ENCODE assay signal across 28 cellular contexts in genomic region chr14:33903369-33903768, GRCh38.
"Had no signal": no experiment of that assay in that cellular context is flagged by ENCODE, and none has a peak within 500 bp of the region (broad histone marks: within the 10 kb centered on the region; RNA-seq: fewer than 3 reads in every experiment).

No MANE protein-coding gene starts in this region.

- H3K9me3 ChIP-seq: stomach, suprapubic skin, testis, thoracic aorta, tibial artery, tibial nerve, transverse colon, upper lobe of left lung, upper lobe of right lung, uterus, vagina had no signal

- ATAC-seq: stimulated activated effector memory CD8-positive, alpha-beta T cell treated with anti-CD3 and anti-CD28 coated beads, Interleukin-12 subunit alpha, Interleukin-12 subunit beta, amount 100 ng/mL, for 72 hours; stimulated activated memory B cell treated with anti-CD40 and anti-IgM and Interleukin-4, amounts not matched to agents 10 μg/mL and 1 μg/mL and 100 μg/mL, for 72 hours; stimulated activated naive B cell treated with anti-CD40 and anti-IgM and Interleukin-4, amounts not matched to agents 10 μg/mL and 1 μg/mL and 100 μg/mL, for 72 hours; stimulated activated naive CD8-positive, alpha-beta T cell treated with anti-CD3 and anti-CD28 coated beads, Interleukin-15, amount 100 ng/mL, for 72 hours; stimulated activated naive CD8-positive, alpha-beta T cell treated with anti-CD3 and anti-CD28 coated beads, Interleukin-15, Interleukin-2, amounts not matched to agents 100 U/mL and 50 U/mL, for 24 hours; upper lobe of right lung had no signal

- H3K36me3 Mint-ChIP-seq: stimulated activated effector memory CD8-positive, alpha-beta T cell treated with anti-CD3 and anti-CD28 coated beads, Interleukin-12 subunit alpha, Interleukin-12 subunit beta, amount 100 ng/mL, for 72 hours; stimulated activated memory B cell treated with anti-CD40 and anti-IgM and Interleukin-4, amounts not matched to agents 10 μg/mL and 1 μg/mL and 100 μg/mL, for 72 hours; stimulated activated naive B cell treated with anti-CD40 and anti-IgM and Interleukin-4, amounts not matched to agents 10 μg/mL and 1 μg/mL and 100 μg/mL, for 72 hours; type B pancreatic cell had no signal

- FAIRE-seq: urothelium cell line had no signal

- H3K9me3 Mint-ChIP-seq: stimulated activated naive B cell treated with anti-CD40 and anti-IgM and Interleukin-4, amounts not matched to agents 10 μg/mL and 1 μg/mL and 100 μg/mL, for 72 hours; stimulated activated naive CD8-positive, alpha-beta T cell treated with anti-CD3 and anti-CD28 coated beads, Interleukin-15, amount 100 ng/mL, for 72 hours; stimulated activated naive CD8-positive, alpha-beta T cell treated with anti-CD3 and anti-CD28 coated beads, Interleukin-15, Interleukin-2, amounts not matched to agents 100 ng/mL and 50 ng/mL, for 24 hours had no signal

- H3K27me3 ChIP-seq: stomach, suprapubic skin, testis, tibial nerve, transverse colon, upper lobe of left lung, upper lobe of right lung, uterus, vagina had no signal

- H3K27ac ChIP-seq: stomach, suprapubic skin, testis, thoracic aorta, tibial artery, tibial nerve, transverse colon, upper lobe of left lung, upper lobe of right lung, uterus, vagina had no signal

- H3K27ac Mint-ChIP-seq: stimulated activated effector memory CD8-positive, alpha-beta T cell treated with anti-CD3 and anti-CD28 coated beads, Interleukin-12 subunit alpha, Interleukin-12 subunit beta, amount 100 ng/mL, for 72 hours; stimulated activated memory B cell treated with anti-CD40 and anti-IgM and Interleukin-4, amounts not matched to agents 10 μg/mL and 1 μg/mL and 100 μg/mL, for 72 hours; stimulated activated naive B cell treated with anti-CD40 and anti-IgM and Interleukin-4, amounts not matched to agents 10 μg/mL and 1 μg/mL and 100 μg/mL, for 72 hours; stimulated activated naive CD8-positive, alpha-beta T cell treated with anti-CD3 and anti-CD28 coated beads, Interleukin-15, amount 100 ng/mL, for 72 hours; stimulated activated naive CD8-positive, alpha-beta T cell treated with anti-CD3 and anti-CD28 coated beads, Interleukin-15, Interleukin-2, amounts not matched to agents 100 ng/mL and 50 ng/mL, for 24 hours; type B pancreatic cell had no signal

- H3K4me3 Mint-ChIP-seq: stimulated activated effector memory CD8-positive, alpha-beta T cell treated with anti-CD3 and anti-CD28 coated beads, Interleukin-12 subunit alpha, Interleukin-12 subunit beta, amount 100 ng/mL, for 72 hours; stimulated activated memory B cell treated with anti-CD40 and anti-IgM and Interleukin-4, amounts not matched to agents 10 μg/mL and 1 μg/mL and 100 μg/mL, for 72 hours; stimulated activated naive B cell treated with anti-CD40 and anti-IgM and Interleukin-4, amounts not matched to agents 10 μg/mL and 1 μg/mL and 100 μg/mL, for 72 hours; stimulated activated naive CD8-positive, alpha-beta T cell treated with anti-CD3 and anti-CD28 coated beads, Interleukin-15, amount 100 ng/mL, for 72 hours; stimulated activated naive CD8-positive, alpha-beta T cell treated with anti-CD3 and anti-CD28 coated beads, Interleukin-15, Interleukin-2, amounts not matched to agents 100 ng/mL and 50 ng/mL, for 24 hours; type B pancreatic cell had no signal

- H3K4me1 ChIP-seq: stomach, suprapubic skin, testis, tibial artery, tibial nerve, upper lobe of left lung, upper lobe of right lung, uterus, vagina had no signal

- H3K4me1 Mint-ChIP-seq: stimulated activated effector memory CD8-positive, alpha-beta T cell treated with anti-CD3 and anti-CD28 coated beads, Interleukin-12 subunit alpha, Interleukin-12 subunit beta, amount 100 ng/mL, for 72 hours; stimulated activated memory B cell treated with anti-CD40 and anti-IgM and Interleukin-4, amounts not matched to agents 10 μg/mL and 1 μg/mL and 100 μg/mL, for 72 hours; stimulated activated naive B cell treated with anti-CD40 and anti-IgM and Interleukin-4, amounts not matched to agents 10 μg/mL and 1 μg/mL and 100 μg/mL, for 72 hours; stimulated activated naive CD8-positive, alpha-beta T cell treated with anti-CD3 and anti-CD28 coated beads, Interleukin-15, amount 100 ng/mL, for 72 hours had no signal

- H3K27me3 Mint-ChIP-seq: stimulated activated memory B cell treated with anti-CD40 and anti-IgM and Interleukin-4, amounts not matched to agents 10 μg/mL and 1 μg/mL and 100 μg/mL, for 72 hours; stimulated activated naive CD8-positive, alpha-beta T cell treated with anti-CD3 and anti-CD28 coated beads, Interleukin-15, Interleukin-2, amounts not matched to agents 100 ng/mL and 50 ng/mL, for 24 hours; type B pancreatic cell had no signal

- H3K36me3 ChIP-seq: stomach, suprapubic skin, thoracic aorta, tibial artery, tibial nerve, transverse colon, upper lobe of left lung, upper lobe of right lung, uterus, vagina had no signal

- H3K4me3 ChIP-seq: stomach, suprapubic skin, testis, thoracic aorta, tibial artery, tibial nerve, transverse colon, upper lobe of left lung, upper lobe of right lung, uterus, vagina had no signal

- DNase-seq: stimulated activated CD4-positive, alpha-beta T cell treated with anti-CD3 and anti-CD28 coated beads, Interleukin-2, amount 100 ng/mL, for 48 hours; stimulated activated CD4-positive, alpha-beta T cell treated with anti-CD3 and anti-CD28 coated beads, Interleukin-4, amount 100 ng/mL, for 1 hour; stimulated activated CD4-positive, alpha-beta T cell treated with anti-CD3 and anti-CD28 coated beads, Interleukin-4, amount 100 ng/mL, for 24 hours; stimulated activated CD4-positive, alpha-beta T cell treated with anti-CD3 and anti-CD28 coated beads, Interleukin-4, amount 100 ng/mL, for 4 hours; stimulated activated CD8-positive, alpha-beta memory T cell treated with anti-CD3 and anti-CD28 coated beads, Interleukin-4, amount 100 ng/mL, for 48 hours; stimulated activated naive B cell treated with anti-CD40 and anti-IgM and Interleukin-4, amounts not matched to agents 10 μg/mL and 1 μg/mL and 100 μg/mL, for 72 hours; stimulated activated naive CD4-positive, alpha-beta T cell; stimulated activated naive CD4-positive, alpha-beta T cell treated with Interleukin-2 at 50 U/mL for 16 hours; stimulated activated naive CD8-positive, alpha-beta T cell treated with anti-CD3 and anti-CD28 coated beads, Interleukin-15, amount 100 ng/mL, for 72 hours; stimulated activated naive CD8-positive, alpha-beta T cell treated with anti-CD3 and anti-CD28 coated beads, Interleukin-15, Interleukin-2, amounts not matched to agents 100 U/mL and 50 U/mL, for 24 hours; stomach; substantia nigra; testis; tibial artery; transverse colon; trophoblast cell; upper lobe of left lung; upper lobe of right lung; uterus had no signal
